ENCODE assay signal across 12 cellular contexts in the genomic region with DNA sequence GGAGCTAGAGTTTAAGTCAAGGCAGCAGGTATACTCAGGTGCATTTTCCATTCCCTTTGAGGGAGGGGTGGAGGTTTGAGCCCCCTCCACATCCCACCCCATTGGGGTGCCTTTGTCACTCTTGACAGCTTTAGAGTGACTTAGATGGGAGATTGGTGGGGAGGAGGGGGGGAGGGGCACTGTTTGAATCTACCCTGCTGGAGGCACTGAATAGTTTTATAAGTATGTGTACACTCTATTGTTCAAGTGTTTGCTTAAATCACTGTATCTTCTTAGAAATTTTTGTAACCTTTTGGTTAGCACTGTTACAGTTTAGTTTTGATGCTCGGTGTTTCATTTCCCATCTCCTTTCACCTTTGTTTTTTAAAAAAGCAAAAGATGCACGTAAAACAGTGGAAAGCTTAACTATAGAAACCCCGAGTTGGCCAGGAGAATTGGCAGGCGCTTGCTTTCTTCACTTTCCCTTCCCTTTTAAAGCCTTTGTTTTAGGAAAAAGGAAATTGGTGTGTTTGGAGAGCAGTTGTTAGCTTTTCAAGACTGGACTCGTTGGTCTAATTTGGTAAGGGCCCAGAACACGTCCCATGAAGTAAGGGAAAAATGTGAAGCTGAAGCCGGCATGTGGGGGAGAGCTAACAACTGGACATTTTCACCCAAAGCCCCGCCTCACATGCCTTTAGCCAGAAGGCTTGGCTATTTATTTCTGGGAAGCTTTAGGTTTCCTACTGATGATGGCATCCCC. TPM values are rescaled to one million over a fixed set of nuclear protein-coding genes. Genes with fewer than 3 reads are reported as not detected.
A peak's percentile ranks its signal among the peaks of the same experiment; 100 is the strongest.
DNase-seq lines count a peak whose midpoint lies in the region; ATAC-seq, FAIRE-seq and TF ChIP-seq lines count a peak whose summit lies in the region.
"Had no signal": no experiment of that assay in that cellular context is flagged by ENCODE, and none has a peak within 500 bp of the region (broad histone marks: within the 10 kb centered on the region; RNA-seq: fewer than 3 reads in every experiment).

No MANE protein-coding gene starts in this region.

- H3K27ac ChIP-seq in endothelial cell of umbilical vein (ENCODE audit: insufficient read depth, low read depth, low read length): peak overlapping the region; percentile 29
- peak overlapping the region; percentile 71 for H3K27ac ChIP-seq in vagina

- H3K9ac ChIP-seq in endothelial cell of umbilical vein (replicated peaks; ENCODE audit: extremely low read depth, insufficient read depth, low read length): peak overlapping the region; percentile 2

- ATAC-seq in activated naive CD8-positive, alpha-beta T cell treated with anti-CD3 and anti-CD28 coated beads, Interleukin-2, amount 10 ng/mL, durations not matched to agents 7 days and 5 days (ENCODE audit: low read depth): no peak
- no peak for ATAC-seq in activated naive CD8-positive, alpha-beta T cell treated with anti-CD3 and anti-CD28 coated beads, Interleukin-2, amount 50 U/mL, for 24 hours
- ATAC-seq in naive thymus-derived CD8-positive, alpha-beta T cell: no peak
- ATAC-seq in HG02981 (IDR thresholded peaks at IDR 0.05; ENCODE audit: unreplicated experiment): no peak

- no peaks in the 10 kb centered on the region for H3K27me3 Mint-ChIP-seq in activated naive CD8-positive, alpha-beta T cell treated with anti-CD3 and anti-CD28 coated beads, Interleukin-2, amount 10 ng/mL, durations not matched to agents 7 days and 5 days
- no peaks in the 10 kb centered on the region for H3K27me3 Mint-ChIP-seq in activated naive CD8-positive, alpha-beta T cell treated with anti-CD3 and anti-CD28 coated beads, Interleukin-2, amount 50 U/mL, for 24 hours
- no peaks in the 10 kb centered on the region for H3K27me3 Mint-ChIP-seq in naive thymus-derived CD8-positive, alpha-beta T cell

- peak; percentile 72 for FAIRE-seq in endothelial cell of umbilical vein (lab: Jason Lieb, UNC)

- TF ChIP-seq POLR2A in endothelial cell of umbilical vein (IDR thresholded peaks at IDR 0.05; ENCODE audit: low read depth, low read length) (no peak), vagina (IDR thresholded peaks at IDR 0.05) (no peak)

- dilution Hi-C loops in endothelial cell of umbilical vein (cut with MboI; ENCODE audit: extremely low pct_ligation_motif_present, low sequenced_read_pairs): no loop called here

- H3K9me1 ChIP-seq in endothelial cell of umbilical vein (replicated peaks; ENCODE audit: control insufficient read depth, extremely low read depth, insufficient read depth, low read length): no peaks in the 10 kb centered on the region

- POLR2A ChIA-PET in activated naive CD8-positive, alpha-beta T cell treated with anti-CD3 and anti-CD28 coated beads, Interleukin-2, amount 10 ng/mL, durations not matched to agents 7 days and 5 days (lab: Charles Lee): interaction anchor here (0.6 to 1.2 kb wide), 2 partner anchors 13 to 126 kb away, joined by 3 read pairs; a partner anchor contains a TSS
- POLR2A ChIA-PET in endothelial cell of umbilical vein (lab: Charles Lee): no interaction called here
- POLR2A ChIA-PET in naive thymus-derived CD8-positive, alpha-beta T cell (lab: Charles Lee): interaction anchor here (0.8 to 1.1 kb wide), 2 partner anchors 31 to 176 kb away, joined by 3 to 4 read pairs; no protein-coding TSS in a partner anchor

- H3K4me2 ChIP-seq in endothelial cell of umbilical vein (ENCODE audit: insufficient read depth, low read length): peak overlapping the region; percentile 63

- CTCF ChIA-PET in endothelial cell of umbilical vein (lab: Charles Lee): interaction anchor here (0.6 to 1.7 kb wide), 6 partner anchors 9 to 884 kb away, joined by 3 to 7 read pairs (median 4); no protein-coding TSS in a partner anchor

- TF ChIP-seq CTCF in endothelial cell of umbilical vein (IDR thresholded peaks at IDR 0.05; ENCODE audit: extremely low read depth in 1 of 2, insufficient read depth in 1 of 2, low read depth in 1 of 2, low read length in 2 of 2) (no peak), vagina (IDR thresholded peaks at IDR 0.05) (no peak)

- BruUV-seq in endothelial cell of umbilical vein (replicated peaks; lab: Mats Ljungman, UMichigan): no TSS peak

- H3K4me1 ChIP-seq in endothelial cell of umbilical vein (ENCODE audit: control insufficient read depth, extremely low read depth, insufficient read depth, low read length): peaks cover 12% of the 10 kb centered on the region
- H3K4me1 ChIP-seq in vagina: peaks cover 68% of the 10 kb centered on the region

- H3K4me3 ChIP-seq in endothelial cell of umbilical vein (replicated peaks in 1 of 3; ENCODE audit: insufficient read depth in 1 of 3, low read depth in 1 of 3, low read length in 3 of 3) (peak overlapping the region in 1 of 3 experiments; percentile 22), vagina (no peak overlapping the region)

- H3K9me3 Mint-ChIP-seq in activated naive CD8-positive, alpha-beta T cell treated with anti-CD3 and anti-CD28 coated beads, Interleukin-2, amount 10 ng/mL, durations not matched to agents 7 days and 5 days: no peaks in the 10 kb centered on the region
- H3K9me3 Mint-ChIP-seq in activated naive CD8-positive, alpha-beta T cell treated with anti-CD3 and anti-CD28 coated beads, Interleukin-2, amount 50 U/mL, for 24 hours: no peaks in the 10 kb centered on the region
- H3K9me3 Mint-ChIP-seq in naive thymus-derived CD8-positive, alpha-beta T cell: no peaks in the 10 kb centered on the region

- H3K9me3 ChIP-seq in endothelial cell of umbilical vein (replicated peaks; ENCODE audit: control insufficient read depth, insufficient read depth, low read length) (no peaks in the 10 kb centered on the region), vagina (no peaks in the 10 kb centered on the region)

- H3K4me1 Mint-ChIP-seq in activated naive CD8-positive, alpha-beta T cell treated with anti-CD3 and anti-CD28 coated beads, Interleukin-2, amount 10 ng/mL, durations not matched to agents 7 days and 5 days: peaks cover 51% of the 10 kb centered on the region
- H3K4me1 Mint-ChIP-seq in activated naive CD8-positive, alpha-beta T cell treated with anti-CD3 and anti-CD28 coated beads, Interleukin-2, amount 50 U/mL, for 24 hours: peaks cover 64% of the 10 kb centered on the region
- H3K4me1 Mint-ChIP-seq in naive thymus-derived CD8-positive, alpha-beta T cell: peaks cover 51 to 87% (median 86%) of the 10 kb centered on the region in 4 donors

- H3K36me3 Mint-ChIP-seq in activated naive CD8-positive, alpha-beta T cell treated with anti-CD3 and anti-CD28 coated beads, Interleukin-2, amount 10 ng/mL, durations not matched to agents 7 days and 5 days: peaks cover 23% of the 10 kb centered on the region
- peaks cover 8% of the 10 kb centered on the region for H3K36me3 Mint-ChIP-seq in activated naive CD8-positive, alpha-beta T cell treated with anti-CD3 and anti-CD28 coated beads, Interleukin-2, amount 50 U/mL, for 24 hours (ENCODE audit: low read depth)
- peaks cover 0 to 12% (median 0%) of the 10 kb centered on the region in 3 donors for H3K36me3 Mint-ChIP-seq in naive thymus-derived CD8-positive, alpha-beta T cell

- H4K20me1 ChIP-seq in endothelial cell of umbilical vein (replicated peaks; ENCODE audit: control insufficient read depth, extremely low read depth, insufficient read depth, low read length): no peaks in the 10 kb centered on the region

- no peak overlapping the region for H3K4me3 Mint-ChIP-seq in activated naive CD8-positive, alpha-beta T cell treated with anti-CD3 and anti-CD28 coated beads, Interleukin-2, amount 10 ng/mL, durations not matched to agents 7 days and 5 days
- H3K4me3 Mint-ChIP-seq in activated naive CD8-positive, alpha-beta T cell treated with anti-CD3 and anti-CD28 coated beads, Interleukin-2, amount 50 U/mL, for 24 hours: no peak overlapping the region
- H3K4me3 Mint-ChIP-seq in naive thymus-derived CD8-positive, alpha-beta T cell: peak overlapping the region in 2 of 10 donors; percentile 14 to 78

- H3K27me3 ChIP-seq in endothelial cell of umbilical vein (ENCODE audit: control insufficient read depth in 2 of 2, insufficient read depth in 2 of 2, low read length in 2 of 2) (no peaks in the 10 kb centered on the region), vagina (no peaks in the 10 kb centered on the region)

- no peak for DNase-seq in activated naive CD8-positive, alpha-beta T cell treated with anti-CD3 and anti-CD28 coated beads, Interleukin-2, amount 10 ng/mL, durations not matched to agents 7 days and 5 days
- DNase-seq in activated naive CD8-positive, alpha-beta T cell treated with anti-CD3 and anti-CD28 coated beads, Interleukin-2, amount 50 U/mL, for 24 hours: no peak
- DNase-seq in endothelial cell of umbilical vein (ENCODE audit: low read depth, low spot score): peak; percentile 69
- DNase-seq in naive thymus-derived CD8-positive, alpha-beta T cell: no peak
- no peak for DNase-seq in vagina (ENCODE audit: extremely low spot score in 2 of 2)
- DNase-seq in stimulated activated CD4-positive, alpha-beta T cell treated with anti-CD3 and anti-CD28 coated beads, Interleukin-4, amount 100 ng/mL, for 1 hour: no peak
- no peak for DNase-seq in NCI-H2081 (lab: John Stamatoyannopoulos, UW)
- DNase-seq: ACHN; activated CD8-positive, alpha-beta memory T cell treated with anti-CD3 and anti-CD28 coated beads, Interleukin-2, amount 50 U/mL, for 4 hours; retina; T-helper 1 cell had no signal

- peak overlapping the region; percentile 65 for H3K27ac Mint-ChIP-seq in activated naive CD8-positive, alpha-beta T cell treated with anti-CD3 and anti-CD28 coated beads, Interleukin-2, amount 10 ng/mL, durations not matched to agents 7 days and 5 days
- no peak overlapping the region for H3K27ac Mint-ChIP-seq in activated naive CD8-positive, alpha-beta T cell treated with anti-CD3 and anti-CD28 coated beads, Interleukin-2, amount 50 U/mL, for 24 hours
- H3K27ac Mint-ChIP-seq in naive thymus-derived CD8-positive, alpha-beta T cell: peak overlapping the region in 8 of 10 donors; percentile 9 to 88 (median 86)

- H2AFZ ChIP-seq in endothelial cell of umbilical vein (ENCODE audit: low read depth, low read length): no peak overlapping the region

- intact Hi-C loops in endothelial cell of umbilical vein (cut with micrococcal nuclease) (no loop called here), vagina (cut with DNase I) (no loop called here)

- H3K36me3 ChIP-seq in endothelial cell of umbilical vein (ENCODE audit: control insufficient read depth in 2 of 2, extremely low read depth in 1 of 2, insufficient read depth in 2 of 2, low read length in 2 of 2) (no peaks in the 10 kb centered on the region), vagina (no peaks in the 10 kb centered on the region)

- H3K79me2 ChIP-seq in endothelial cell of umbilical vein (ENCODE audit: control insufficient read depth, insufficient read depth, low read length): peaks cover 55% of the 10 kb centered on the region

RNA-seq across cellular contexts. Expression of a gene that starts 42.8 kb away (rescaled TPM):
- total RNA-seq in activated naive CD8-positive, alpha-beta T cell treated with anti-CD3 and anti-CD28 coated beads, Interleukin-2, amount 10 ng/mL, durations not matched to agents 7 days and 5 days: 10 to 100 TPM; 89.6 to 91.4 TPM
- total RNA-seq in endothelial cell of umbilical vein (33.3 and 37.2 TPM in 2 replicates), vagina (32.7 TPM)
- 8.5 and 10.6 TPM in 2 replicates for polyA plus RNA-seq in endothelial cell of umbilical vein
- 7.3 and 7.7 TPM in 2 replicates for polyA plus RNA-seq in endothelial cell of umbilical vein (2011; cell fraction: cytosol; rRNA removed)
- 16.9 and 21.7 TPM in 2 replicates for polyA plus RNA-seq in endothelial cell of umbilical vein (2011; cell fraction: nucleus; rRNA removed)
- polyA plus RNA-seq in endothelial cell of umbilical vein (2012): 6.3 and 9.0 TPM in 2 replicates
- polyA minus RNA-seq in endothelial cell of umbilical vein: 40.4 and 50.1 TPM in 2 replicates
- 12.3 TPM for polyA minus RNA-seq in endothelial cell of umbilical vein (2011; cell fraction: cytosol; rRNA and poly(A)+ RNA removed)
- polyA minus RNA-seq in endothelial cell of umbilical vein (2011; cell fraction: nucleus; rRNA and poly(A)+ RNA removed): 49.4 and 51.6 TPM in 2 replicates
- 100 to 1,000 TPM; 134 to 142 TPM for total RNA-seq in naive thymus-derived CD8-positive, alpha-beta T cell
- polyA plus RNA-seq in naive thymus-derived CD8-positive, alpha-beta T cell: 100 to 1,000 TPM in 2 of 3 donors, 10 to 100 TPM in 1; 67.3 to 116 (median 115) TPM
